1 cellular context compared by ENCODE assay signal in the genomic region with DNA sequence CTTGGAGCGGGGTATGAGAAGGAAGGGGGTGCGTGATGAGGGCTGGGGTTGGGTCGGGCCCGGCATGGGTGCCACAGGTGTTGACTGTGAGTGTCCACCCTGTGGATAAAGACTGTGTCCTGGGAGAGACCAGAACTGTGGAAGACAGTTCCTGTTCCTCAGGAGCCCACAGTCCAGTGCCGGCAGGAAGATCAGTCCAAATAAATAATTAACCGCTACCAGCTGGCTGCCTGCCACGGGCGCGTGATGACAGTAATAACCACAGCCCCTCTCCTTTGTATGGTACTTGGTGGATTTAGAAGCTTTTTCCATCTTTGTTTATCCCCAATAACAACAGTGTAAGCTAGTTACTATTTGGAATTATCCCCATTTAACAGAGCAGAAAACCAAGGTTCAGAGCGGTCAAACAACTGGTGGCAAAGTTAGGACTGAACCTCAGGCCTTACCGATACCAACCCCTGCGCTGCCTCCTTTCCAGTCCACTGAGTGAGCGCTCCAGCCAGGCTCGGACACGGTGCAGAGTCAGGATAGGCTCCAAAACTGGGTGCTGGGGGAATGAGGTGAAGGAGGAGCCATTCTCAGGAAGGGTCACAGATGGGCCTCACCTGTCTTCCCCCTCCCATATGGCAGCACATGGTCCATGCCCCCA.
A peak's percentile ranks its signal among the peaks of the same experiment; 100 is the strongest.
TF ChIP-seq lines count a peak whose summit lies in the region.

No MANE protein-coding gene starts in this region.

TF ChIP-seq in HepG2, 621 proteins besides CTCF, POLR2A, EP300 and RAD21 (continued from another document and continues in another):
- TF ChIP-seq, protein P1, sequence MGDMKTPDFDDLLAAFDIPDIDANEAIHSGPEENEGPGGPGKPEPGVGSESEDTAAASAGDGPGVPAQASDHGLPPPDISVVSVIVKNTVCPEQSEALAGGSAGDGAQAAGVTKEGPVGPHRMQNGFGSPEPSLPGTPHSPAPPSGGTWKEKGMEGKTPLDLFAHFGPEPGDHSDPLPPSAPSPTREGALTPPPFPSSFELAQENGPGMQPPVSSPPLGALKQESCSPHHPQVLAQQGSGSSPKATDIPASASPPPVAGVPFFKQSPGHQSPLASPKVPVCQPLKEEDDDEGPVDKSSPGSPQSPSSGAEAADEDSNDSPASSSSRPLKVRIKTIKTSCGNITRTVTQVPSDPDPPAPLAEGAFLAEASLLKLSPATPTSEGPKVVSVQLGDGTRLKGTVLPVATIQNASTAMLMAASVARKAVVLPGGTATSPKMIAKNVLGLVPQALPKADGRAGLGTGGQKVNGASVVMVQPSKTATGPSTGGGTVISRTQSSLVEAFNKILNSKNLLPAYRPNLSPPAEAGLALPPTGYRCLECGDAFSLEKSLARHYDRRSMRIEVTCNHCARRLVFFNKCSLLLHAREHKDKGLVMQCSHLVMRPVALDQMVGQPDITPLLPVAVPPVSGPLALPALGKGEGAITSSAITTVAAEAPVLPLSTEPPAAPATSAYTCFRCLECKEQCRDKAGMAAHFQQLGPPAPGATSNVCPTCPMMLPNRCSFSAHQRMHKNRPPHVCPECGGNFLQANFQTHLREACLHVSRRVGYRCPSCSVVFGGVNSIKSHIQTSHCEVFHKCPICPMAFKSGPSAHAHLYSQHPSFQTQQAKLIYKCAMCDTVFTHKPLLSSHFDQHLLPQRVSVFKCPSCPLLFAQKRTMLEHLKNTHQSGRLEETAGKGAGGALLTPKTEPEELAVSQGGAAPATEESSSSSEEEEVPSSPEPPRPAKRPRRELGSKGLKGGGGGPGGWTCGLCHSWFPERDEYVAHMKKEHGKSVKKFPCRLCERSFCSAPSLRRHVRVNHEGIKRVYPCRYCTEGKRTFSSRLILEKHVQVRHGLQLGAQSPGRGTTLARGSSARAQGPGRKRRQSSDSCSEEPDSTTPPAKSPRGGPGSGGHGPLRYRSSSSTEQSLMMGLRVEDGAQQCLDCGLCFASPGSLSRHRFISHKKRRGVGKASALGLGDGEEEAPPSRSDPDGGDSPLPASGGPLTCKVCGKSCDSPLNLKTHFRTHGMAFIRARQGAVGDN (CRISPR knock-in tag; IDR thresholded peaks at IDR 0.05): peak; percentile 37; the same call in 1 of the 2 replicates
- TF ChIP-seq POLR2G (IDR thresholded peaks at IDR 0.05; ENCODE audit: low read depth, low read length) (no peak), ZNF446 (CRISPR knock-in tag; IDR thresholded peaks at IDR 0.05) (no peak), IKZF1 (IDR thresholded peaks at IDR 0.05) (no peak), ZEB1 (IDR thresholded peaks at IDR 0.05; ENCODE audit: insufficient replicate concordance, low read depth) (no peak), MEF2D (CRISPR knock-in tag; IDR thresholded peaks at IDR 0.05) (no peak), SOX6 (IDR thresholded peaks at IDR 0.05) (no peak), SOX6 (CRISPR knock-in tag; IDR thresholded peaks at IDR 0.05) (peak; percentile 37; the same call in 1 of the 2 replicates), KAT2B (IDR thresholded peaks at IDR 0.05; ENCODE audit: borderline replicate concordance, low read depth, low read length) (no peak), PRPF4 (IDR thresholded peaks at IDR 0.05; ENCODE audit: low read depth, low read length, poor library complexity, severe bottlenecking) (peak; percentile 57), RCOR2 (CRISPR knock-in tag; IDR thresholded peaks at IDR 0.05) (0 out of 2 replicates have a peak, but pooled peaks have one; percentile 32), NFATC3 (CRISPR knock-in tag; IDR thresholded peaks at IDR 0.05) (no peak), SAP130 (CRISPR knock-in tag; IDR thresholded peaks at IDR 0.05; ENCODE audit: low read depth) (peak; percentile 63), HNF4A (CRISPR knock-in tag; IDR thresholded peaks at IDR 0.05) (peak; percentile 37; the same call in 1 of the 2 replicates), GFI1 (CRISPR knock-in tag; IDR thresholded peaks at IDR 0.05; ENCODE audit: borderline replicate concordance) (no peak), SIN3A (IDR thresholded peaks at IDR 0.05; ENCODE audit: borderline replicate concordance, low read depth, low read length) (peak; percentile 49; the same call in 1 of the 2 replicates), DNMT3B (CRISPR knock-in tag; conservative IDR thresholded peaks at IDR 0.05) (no peak), ZNF12 (CRISPR knock-in tag; IDR thresholded peaks at IDR 0.05) (no peak), ZNF790 (CRISPR knock-in tag; IDR thresholded peaks at IDR 0.05; ENCODE audit: borderline replicate concordance) (no peak), CENPX (CRISPR knock-in tag; IDR thresholded peaks at IDR 0.05) (no peak), ZNF775 (CRISPR knock-in tag; IDR thresholded peaks at IDR 0.05; ENCODE audit: borderline replicate concordance) (no peak), EED (CRISPR knock-in tag; IDR thresholded peaks at IDR 0.05) (no peak), ZNF547 (CRISPR knock-in tag; IDR thresholded peaks at IDR 0.05) (no peak), BCL6 (CRISPR knock-in tag; IDR thresholded peaks at IDR 0.05) (0 out of 2 replicates have a peak, but pooled peaks have one; percentile 23), XRCC5 (optimal IDR thresholded peaks at IDR 0.05; ENCODE audit: low read length) (no peak), RXRA (CRISPR knock-in tag; IDR thresholded peaks at IDR 0.05) (no peak), FOXK1 (CRISPR knock-in tag; IDR thresholded peaks at IDR 0.05; ENCODE audit: borderline replicate concordance, low read depth) (0 out of 2 replicates have a peak, but pooled peaks have one; percentile 14)
- TF ChIP-seq, protein P2, sequence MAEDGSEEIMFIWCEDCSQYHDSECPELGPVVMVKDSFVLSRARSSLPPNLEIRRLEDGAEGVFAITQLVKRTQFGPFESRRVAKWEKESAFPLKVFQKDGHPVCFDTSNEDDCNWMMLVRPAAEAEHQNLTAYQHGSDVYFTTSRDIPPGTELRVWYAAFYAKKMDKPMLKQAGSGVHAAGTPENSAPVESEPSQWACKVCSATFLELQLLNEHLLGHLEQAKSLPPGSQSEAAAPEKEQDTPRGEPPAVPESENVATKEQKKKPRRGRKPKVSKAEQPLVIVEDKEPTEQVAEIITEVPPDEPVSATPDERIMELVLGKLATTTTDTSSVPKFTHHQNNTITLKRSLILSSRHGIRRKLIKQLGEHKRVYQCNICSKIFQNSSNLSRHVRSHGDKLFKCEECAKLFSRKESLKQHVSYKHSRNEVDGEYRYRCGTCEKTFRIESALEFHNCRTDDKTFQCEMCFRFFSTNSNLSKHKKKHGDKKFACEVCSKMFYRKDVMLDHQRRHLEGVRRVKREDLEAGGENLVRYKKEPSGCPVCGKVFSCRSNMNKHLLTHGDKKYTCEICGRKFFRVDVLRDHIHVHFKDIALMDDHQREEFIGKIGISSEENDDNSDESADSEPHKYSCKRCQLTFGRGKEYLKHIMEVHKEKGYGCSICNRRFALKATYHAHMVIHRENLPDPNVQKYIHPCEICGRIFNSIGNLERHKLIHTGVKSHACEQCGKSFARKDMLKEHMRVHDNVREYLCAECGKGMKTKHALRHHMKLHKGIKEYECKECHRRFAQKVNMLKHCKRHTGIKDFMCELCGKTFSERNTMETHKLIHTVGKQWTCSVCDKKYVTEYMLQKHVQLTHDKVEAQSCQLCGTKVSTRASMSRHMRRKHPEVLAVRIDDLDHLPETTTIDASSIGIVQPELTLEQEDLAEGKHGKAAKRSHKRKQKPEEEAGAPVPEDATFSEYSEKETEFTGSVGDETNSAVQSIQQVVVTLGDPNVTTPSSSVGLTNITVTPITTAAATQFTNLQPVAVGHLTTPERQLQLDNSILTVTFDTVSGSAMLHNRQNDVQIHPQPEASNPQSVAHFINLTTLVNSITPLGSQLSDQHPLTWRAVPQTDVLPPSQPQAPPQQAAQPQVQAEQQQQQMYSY (CRISPR knock-in tag; IDR thresholded peaks at IDR 0.05): peak; percentile 84
- TF ChIP-seq, protein P3, sequence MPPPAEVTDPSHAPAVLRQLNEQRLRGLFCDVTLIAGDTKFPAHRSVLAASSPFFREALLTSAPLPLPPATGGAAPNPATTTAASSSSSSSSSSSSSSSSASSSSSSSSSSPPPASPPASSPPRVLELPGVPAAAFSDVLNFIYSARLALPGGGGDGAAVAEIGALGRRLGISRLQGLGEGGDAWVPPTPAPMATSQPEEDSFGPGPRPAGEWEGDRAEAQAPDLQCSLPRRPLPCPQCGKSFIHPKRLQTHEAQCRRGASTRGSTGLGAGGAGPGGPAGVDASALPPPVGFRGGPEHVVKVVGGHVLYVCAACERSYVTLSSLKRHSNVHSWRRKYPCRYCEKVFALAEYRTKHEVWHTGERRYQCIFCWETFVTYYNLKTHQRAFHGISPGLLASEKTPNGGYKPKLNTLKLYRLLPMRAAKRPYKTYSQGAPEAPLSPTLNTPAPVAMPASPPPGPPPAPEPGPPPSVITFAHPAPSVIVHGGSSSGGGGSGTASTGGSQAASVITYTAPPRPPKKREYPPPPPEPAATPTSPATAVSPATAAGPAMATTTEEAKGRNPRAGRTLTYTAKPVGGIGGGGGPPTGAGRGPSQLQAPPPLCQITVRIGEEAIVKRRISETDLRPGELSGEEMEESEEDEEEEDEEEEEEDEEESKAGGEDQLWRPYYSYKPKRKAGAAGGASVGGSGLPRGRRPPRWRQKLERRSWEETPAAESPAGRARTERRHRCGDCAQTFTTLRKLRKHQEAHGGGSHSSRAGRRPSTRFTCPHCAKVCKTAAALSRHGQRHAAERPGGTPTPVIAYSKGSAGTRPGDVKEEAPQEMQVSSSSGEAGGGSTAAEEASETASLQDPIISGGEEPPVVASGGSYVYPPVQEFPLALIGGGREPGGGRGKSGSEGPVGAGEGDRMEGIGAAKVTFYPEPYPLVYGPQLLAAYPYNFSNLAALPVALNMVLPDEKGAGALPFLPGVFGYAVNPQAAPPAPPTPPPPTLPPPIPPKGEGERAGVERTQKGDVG (CRISPR knock-in tag; IDR thresholded peaks at IDR 0.05; ENCODE audit: borderline replicate concordance): no peak
- TF ChIP-seq, protein P4, sequence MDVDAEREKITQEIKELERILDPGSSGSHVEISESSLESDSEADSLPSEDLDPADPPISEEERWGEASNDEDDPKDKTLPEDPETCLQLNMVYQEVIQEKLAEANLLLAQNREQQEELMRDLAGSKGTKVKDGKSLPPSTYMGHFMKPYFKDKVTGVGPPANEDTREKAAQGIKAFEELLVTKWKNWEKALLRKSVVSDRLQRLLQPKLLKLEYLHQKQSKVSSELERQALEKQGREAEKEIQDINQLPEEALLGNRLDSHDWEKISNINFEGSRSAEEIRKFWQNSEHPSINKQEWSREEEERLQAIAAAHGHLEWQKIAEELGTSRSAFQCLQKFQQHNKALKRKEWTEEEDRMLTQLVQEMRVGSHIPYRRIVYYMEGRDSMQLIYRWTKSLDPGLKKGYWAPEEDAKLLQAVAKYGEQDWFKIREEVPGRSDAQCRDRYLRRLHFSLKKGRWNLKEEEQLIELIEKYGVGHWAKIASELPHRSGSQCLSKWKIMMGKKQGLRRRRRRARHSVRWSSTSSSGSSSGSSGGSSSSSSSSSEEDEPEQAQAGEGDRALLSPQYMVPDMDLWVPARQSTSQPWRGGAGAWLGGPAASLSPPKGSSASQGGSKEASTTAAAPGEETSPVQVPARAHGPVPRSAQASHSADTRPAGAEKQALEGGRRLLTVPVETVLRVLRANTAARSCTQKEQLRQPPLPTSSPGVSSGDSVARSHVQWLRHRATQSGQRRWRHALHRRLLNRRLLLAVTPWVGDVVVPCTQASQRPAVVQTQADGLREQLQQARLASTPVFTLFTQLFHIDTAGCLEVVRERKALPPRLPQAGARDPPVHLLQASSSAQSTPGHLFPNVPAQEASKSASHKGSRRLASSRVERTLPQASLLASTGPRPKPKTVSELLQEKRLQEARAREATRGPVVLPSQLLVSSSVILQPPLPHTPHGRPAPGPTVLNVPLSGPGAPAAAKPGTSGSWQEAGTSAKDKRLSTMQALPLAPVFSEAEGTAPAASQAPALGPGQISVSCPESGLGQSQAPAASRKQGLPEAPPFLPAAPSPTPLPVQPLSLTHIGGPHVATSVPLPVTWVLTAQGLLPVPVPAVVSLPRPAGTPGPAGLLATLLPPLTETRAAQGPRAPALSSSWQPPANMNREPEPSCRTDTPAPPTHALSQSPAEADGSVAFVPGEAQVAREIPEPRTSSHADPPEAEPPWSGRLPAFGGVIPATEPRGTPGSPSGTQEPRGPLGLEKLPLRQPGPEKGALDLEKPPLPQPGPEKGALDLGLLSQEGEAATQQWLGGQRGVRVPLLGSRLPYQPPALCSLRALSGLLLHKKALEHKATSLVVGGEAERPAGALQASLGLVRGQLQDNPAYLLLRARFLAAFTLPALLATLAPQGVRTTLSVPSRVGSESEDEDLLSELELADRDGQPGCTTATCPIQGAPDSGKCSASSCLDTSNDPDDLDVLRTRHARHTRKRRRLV (CRISPR knock-in tag; IDR thresholded peaks at IDR 0.05): 0 out of 2 replicates have a peak, but pooled peaks have one; percentile 27
- TF ChIP-seq, protein P5, sequence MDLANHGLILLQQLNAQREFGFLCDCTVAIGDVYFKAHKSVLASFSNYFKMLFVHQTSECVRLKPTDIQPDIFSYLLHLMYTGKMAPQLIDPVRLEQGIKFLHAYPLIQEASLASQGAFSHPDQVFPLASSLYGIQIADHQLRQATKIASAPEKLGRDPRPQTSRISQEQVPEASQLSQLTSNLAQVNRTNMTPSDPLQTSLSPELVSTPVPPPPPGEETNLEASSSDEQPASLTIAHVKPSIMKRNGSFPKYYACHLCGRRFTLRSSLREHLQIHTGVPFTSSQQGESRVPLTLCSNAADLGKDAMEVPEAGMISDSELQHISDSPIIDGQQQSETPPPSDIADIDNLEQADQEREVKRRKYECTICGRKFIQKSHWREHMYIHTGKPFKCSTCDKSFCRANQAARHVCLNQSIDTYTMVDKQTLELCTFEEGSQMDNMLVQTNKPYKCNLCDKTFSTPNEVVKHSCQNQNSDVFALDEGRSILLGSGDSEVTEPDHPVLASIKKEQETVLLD (CRISPR knock-in tag; IDR thresholded peaks at IDR 0.05; ENCODE audit: low read depth): 0 out of 2 replicates have a peak, but pooled peaks have one; percentile 22
- TF ChIP-seq, protein P6, sequence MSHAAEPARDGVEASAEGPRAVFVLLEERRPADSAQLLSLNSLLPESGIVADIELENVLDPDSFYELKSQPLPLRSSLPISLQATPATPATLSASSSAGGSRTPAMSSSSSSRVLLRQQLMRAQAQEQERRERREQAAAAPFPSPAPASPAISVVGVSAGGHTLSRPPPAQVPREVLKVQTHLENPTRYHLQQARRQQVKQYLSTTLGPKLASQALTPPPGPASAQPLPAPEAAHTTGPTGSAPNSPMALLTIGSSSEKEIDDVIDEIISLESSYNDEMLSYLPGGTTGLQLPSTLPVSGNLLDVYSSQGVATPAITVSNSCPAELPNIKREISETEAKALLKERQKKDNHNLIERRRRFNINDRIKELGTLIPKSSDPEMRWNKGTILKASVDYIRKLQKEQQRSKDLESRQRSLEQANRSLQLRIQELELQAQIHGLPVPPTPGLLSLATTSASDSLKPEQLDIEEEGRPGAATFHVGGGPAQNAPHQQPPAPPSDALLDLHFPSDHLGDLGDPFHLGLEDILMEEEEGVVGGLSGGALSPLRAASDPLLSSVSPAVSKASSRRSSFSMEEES (CRISPR knock-in tag; IDR thresholded peaks at IDR 0.05): peak; percentile 70
- TF ChIP-seq, protein P7, sequence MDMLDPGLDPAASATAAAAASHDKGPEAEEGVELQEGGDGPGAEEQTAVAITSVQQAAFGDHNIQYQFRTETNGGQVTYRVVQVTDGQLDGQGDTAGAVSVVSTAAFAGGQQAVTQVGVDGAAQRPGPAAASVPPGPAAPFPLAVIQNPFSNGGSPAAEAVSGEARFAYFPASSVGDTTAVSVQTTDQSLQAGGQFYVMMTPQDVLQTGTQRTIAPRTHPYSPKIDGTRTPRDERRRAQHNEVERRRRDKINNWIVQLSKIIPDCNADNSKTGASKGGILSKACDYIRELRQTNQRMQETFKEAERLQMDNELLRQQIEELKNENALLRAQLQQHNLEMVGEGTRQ (IDR thresholded peaks at IDR 0.05; ENCODE audit: low read depth, low read length): no peak
- TF ChIP-seq, protein P7 (CRISPR knock-in tag; IDR thresholded peaks at IDR 0.05; ENCODE audit: borderline replicate concordance): no peak
